In genomic region chr10:131193923-131194322, GRCh38 we compare ENCODE assay signal across 1 cellular context.
TF ChIP-seq lines count a peak whose summit lies in the region.

No MANE protein-coding gene starts in this region.

TF ChIP-seq in HepG2, 621 proteins besides CTCF, POLR2A, EP300 and RAD21 (continued from another document):
- TF ChIP-seq BRCA1 (CRISPR knock-in tag; IDR thresholded peaks at IDR 0.05) (no peak), ZC3H4 (CRISPR knock-in tag; IDR thresholded peaks at IDR 0.05; ENCODE audit: borderline replicate concordance) (no peak), ZNF333 (CRISPR knock-in tag; IDR thresholded peaks at IDR 0.05; ENCODE audit: borderline replicate concordance) (no peak), TAF15 (IDR thresholded peaks at IDR 0.05; ENCODE audit: low read depth, low read length, poor library complexity, severe bottlenecking) (no peak), SUZ12 (IDR thresholded peaks at IDR 0.05; ENCODE audit: low read depth, low read length) (no peak), ZNF343 (CRISPR knock-in tag; IDR thresholded peaks at IDR 0.05) (no peak), ZKSCAN5 (CRISPR knock-in tag; IDR thresholded peaks at IDR 0.05) (no peak), RORA (CRISPR knock-in tag; IDR thresholded peaks at IDR 0.05) (no peak)
